8 cellular contexts compared by ENCODE assay signal in genomic region chr7:5595545-5596045, GRCh38. TPM values are rescaled to one million over a fixed set of nuclear protein-coding genes. Genes with fewer than 3 reads are reported as not detected.
DNase-seq lines count a peak whose midpoint lies in the region; ATAC-seq and TF ChIP-seq lines count a peak whose summit lies in the region.

No MANE protein-coding gene starts in this region.

- peak overlapping the region; percentile 73 for H2BK5ac ChIP-seq in mesendoderm (ENCODE audit: low read length)

- no peak overlapping the region for H4K5ac ChIP-seq in mesendoderm (ENCODE audit: low read length)

- peak overlapping the region; percentile 79 for H3K4me2 ChIP-seq in mesendoderm (ENCODE audit: low read length)

- intact Hi-C loops in vagina (cut with DNase I): no loop called here

- WGBS in mesendoderm (ENCODE audit: extremely low coverage, insufficient coverage, low lambda C conversion rate): no CpG with 5 or more reads among the region's 9 CpGs

- TF ChIP-seq POLR2A in vagina (IDR thresholded peaks at IDR 0.05): no peak

- H2AK5ac ChIP-seq in mesendoderm (ENCODE audit: low read length): peak overlapping the region; percentile 15

- TF ChIP-seq CTCF in vagina (IDR thresholded peaks at IDR 0.05): no peak

- H3K9ac ChIP-seq in ES-I3 (ENCODE audit: low read depth, low read length) (peak overlapping the region; percentile 73), mesendoderm (ENCODE audit: low read length) (peak overlapping the region; percentile 91)

- ATAC-seq in HG02852 (IDR thresholded peaks at IDR 0.05; ENCODE audit: unreplicated experiment): no peak

- H3K36me3 ChIP-seq in ES-I3 (ENCODE audit: insufficient read depth, low read length) (0 out of 2 replicates have a peak, but pooled peaks cover 4% of the 10 kb centered on the region), mesendoderm (ENCODE audit: control insufficient read depth, insufficient read depth, low read length) (peaks cover 12% of the 10 kb centered on the region), vagina (no peaks in the 10 kb centered on the region)

- no peak overlapping the region for H2BK15ac ChIP-seq in mesendoderm (replicated peaks; ENCODE audit: low read depth)

- peak overlapping the region; percentile 100 for H3K56ac ChIP-seq in mesendoderm (ENCODE audit: low read length)

- peaks cover 35% of the 10 kb centered on the region; the same call in 1 of the 2 replicates for H3K4me1 ChIP-seq in ES-I3 (ENCODE audit: insufficient read depth, low read length)
- peaks cover 15% of the 10 kb centered on the region for H3K4me1 ChIP-seq in mesendoderm (ENCODE audit: control insufficient read depth, low read depth, low read length)
- H3K4me1 ChIP-seq in vagina: peaks cover 77% of the 10 kb centered on the region

- H3K23ac ChIP-seq in mesendoderm (ENCODE audit: low read length): peak overlapping the region; percentile 85

- peak; percentile 34 for DNase-seq in NCI-H446 treated with DMSO at 0.1 percent for 48 hours (lab: John Stamatoyannopoulos, UW)
- DNase-seq in caudate nucleus (lab: John Stamatoyannopoulos, UW): peak in 23 of 61 donors; percentile 39 to 81 (median 67)
- DNase-seq in mesendoderm: peak; percentile 67
- no peak for DNase-seq in vagina (ENCODE audit: extremely low spot score in 2 of 2)
- DNase-seq in SKM-1 (lab: John Stamatoyannopoulos, UW; ENCODE audit: unreplicated experiment): no peak
- DNase-seq in iPS-NIHi7 (ENCODE audit: extremely low spot score): no peak

- H3K27ac ChIP-seq in caudate nucleus (ENCODE audit: low read depth, low read length) (peak overlapping the region; percentile 79), mesendoderm (ENCODE audit: low read depth, low read length) (peak overlapping the region; percentile 88), vagina (peak overlapping the region; percentile 83)

- no peak overlapping the region for H3K4ac ChIP-seq in mesendoderm (ENCODE audit: low read depth, low read length)

- H3K9me3 ChIP-seq in ES-I3 (ENCODE audit: control insufficient read depth, insufficient read depth, low read length) (no peaks in the 10 kb centered on the region), vagina (no peaks in the 10 kb centered on the region)

- no peaks in the 10 kb centered on the region for H3K27me3 ChIP-seq in mesendoderm (ENCODE audit: insufficient read depth, low read length, poor library complexity)
- H3K27me3 ChIP-seq in vagina: no peaks in the 10 kb centered on the region

- H3K18ac ChIP-seq in mesendoderm (ENCODE audit: low read length): peak overlapping the region; percentile 13

- H3K79me2 ChIP-seq in mesendoderm (ENCODE audit: control insufficient read depth, insufficient read depth, low read length): peaks cover 75% of the 10 kb centered on the region

- H3K79me1 ChIP-seq in mesendoderm (ENCODE audit: low read length): no peaks in the 10 kb centered on the region

- H4K8ac ChIP-seq in mesendoderm (ENCODE audit: low read depth, low read length): no peak overlapping the region

- H2BK120ac ChIP-seq in mesendoderm (ENCODE audit: low read depth, low read length): no peak overlapping the region

- peak overlapping the region; percentile 77 for H3K4me3 ChIP-seq in mesendoderm (ENCODE audit: low read length)
- H3K4me3 ChIP-seq in vagina: peak overlapping the region; percentile 53 to 61

RNA-seq across cellular contexts. Expression of gene FSCN1, which starts 3.0 kb away (rescaled TPM):
- 429 TPM for polyA plus RNA-seq in mesendoderm (2013, experiment 1 of 2)
- 421 TPM for polyA plus RNA-seq in mesendoderm (2013, experiment 2 of 2)
- 134 TPM for total RNA-seq in vagina

Comparison
In these comparisons a context has a peak if more than half of its experiments do, and no peak if none do; other contexts are left out.
1. DNase-seq: peak in NCI-H446 treated with DMSO at 0.1 percent for 48 hours (single experiment) and mesendoderm (single experiment); none in vagina (0 of 2), SKM-1 (single experiment) and iPS-NIHi7 (single experiment).
2. Peak in every context shown above with its lines, with median percentiles within 50 percentile points of each other: H3K27ac ChIP-seq.